In genomic region chr7:113159746-113160339, GRCh38 we compare ENCODE assay signal across 7 cellular contexts. TPM values are rescaled to one million over a fixed set of nuclear protein-coding genes. Genes with fewer than 3 reads are reported as not detected.
DNase-seq lines count a peak whose midpoint lies in the region; ATAC-seq and TF ChIP-seq lines count a peak whose summit lies in the region.

No MANE protein-coding gene starts in this region.

- H3K9ac ChIP-seq in PC-3 (ENCODE audit: low read length): no peak overlapping the region
- H3K9ac ChIP-seq in fibroblast of lung (ENCODE audit: insufficient read depth, low read length): no peak overlapping the region

- H4K20me1 ChIP-seq in PC-3 (ENCODE audit: low read length) (no peaks in the 10 kb centered on the region), fibroblast of lung (ENCODE audit: control insufficient read depth, extremely low read depth, insufficient read depth, low read length) (no peaks in the 10 kb centered on the region)

- no peaks in the 10 kb centered on the region for H3K9me3 ChIP-seq in PC-3 (ENCODE audit: low read length)
- no peaks in the 10 kb centered on the region for H3K9me3 ChIP-seq in fibroblast of lung (ENCODE audit: control insufficient read depth, insufficient read depth, low read depth, low read length)

- H3K27ac ChIP-seq in PC-3 (ENCODE audit: low read length) (no peak overlapping the region), fibroblast of lung (ENCODE audit: insufficient read depth, low read length) (no peak overlapping the region)

- H2AFZ ChIP-seq in PC-3 (ENCODE audit: low read length) (no peak overlapping the region), fibroblast of lung (ENCODE audit: low read length) (no peak overlapping the region)

- H3K9me2 ChIP-seq in PC-3 (replicated peaks; ENCODE audit: low read length): no peaks in the 10 kb centered on the region

- POLR2A ChIA-PET in PC-3 (lab: Charles Lee; ENCODE audit: unreplicated experiment): no interaction called here

- peak; percentile 13 for DNase-seq in GDM1 (lab: John Stamatoyannopoulos, UW)
- peak; percentile 59 for DNase-seq in HuH-7 (ENCODE audit: low spot score)
- DNase-seq in PC-3: peak; percentile 38
- peak; percentile 25 to 50 for DNase-seq in fibroblast of lung (ENCODE audit: low read depth in 2 of 2)
- DNase-seq in retinal pigment epithelial cell (ENCODE audit: low read depth): no peak
- DNase-seq in NK-92 treated with Interleukin-12 subunit alpha and Interleukin-12 subunit beta, amount 100 ng/mL, for 24 hours (lab: John Stamatoyannopoulos, UW): no peak

- no TSS peak for BruUV-seq in PC-3 (replicated peaks; lab: Mats Ljungman, UMichigan)

- H3K4me2 ChIP-seq in PC-3 (ENCODE audit: low read length): no peak overlapping the region
- no peak overlapping the region for H3K4me2 ChIP-seq in fibroblast of lung (ENCODE audit: extremely low read depth, insufficient read depth, low read length)

- TF ChIP-seq CTCF in PC-3 (conservative IDR thresholded peaks at IDR 0.05; ENCODE audit: low read depth, low read length) (peak; percentile 69), fibroblast of lung (conservative IDR thresholded peaks at IDR 0.05 in 1 of 2, IDR thresholded peaks at IDR 0.05 in 1 of 2; ENCODE audit: low read depth in 1 of 2, low read length in 2 of 2) (peak; percentile 82 to 85), retinal pigment epithelial cell (conservative IDR thresholded peaks at IDR 0.05; ENCODE audit: low read depth, low read length) (peak; percentile 82)

- H3K4me1 ChIP-seq in PC-3 (ENCODE audit: insufficient read depth, low read length) (no peaks in the 10 kb centered on the region), fibroblast of lung (ENCODE audit: control insufficient read depth, extremely low read depth, insufficient read depth, low read length) (no peaks in the 10 kb centered on the region)

- peak; percentile 80 for ATAC-seq in GM21390 (IDR thresholded peaks at IDR 0.05; ENCODE audit: unreplicated experiment)
- peak; percentile 57; the same call in 1 of the 2 replicates for ATAC-seq in PC-3

- H3K27me3 ChIP-seq in PC-3 (ENCODE audit: low read length): no peaks in the 10 kb centered on the region
- H3K27me3 ChIP-seq in fibroblast of lung (ENCODE audit: control insufficient read depth, insufficient read depth, low read length): no peaks in the 10 kb centered on the region

- intact Hi-C loops in PC-3 (cut with micrococcal nuclease): loop anchor here (1.0 to 5.0 kb wide), 3 partner anchors 129 to 262 kb away; no protein-coding TSS in a partner anchor

- H3K36me3 ChIP-seq in PC-3 (ENCODE audit: low read depth, low read length) (no peaks in the 10 kb centered on the region), fibroblast of lung (ENCODE audit: control insufficient read depth, insufficient read depth, low read length) (no peaks in the 10 kb centered on the region)

- no peaks in the 10 kb centered on the region for H3F3A ChIP-seq in PC-3 (ENCODE audit: low read length, unreplicated experiment)

- H3K4me3 ChIP-seq in PC-3 (ENCODE audit: low read length): no peak overlapping the region
- H3K4me3 ChIP-seq in fibroblast of lung (replicated peaks in 1 of 4; ENCODE audit: control extremely low read depth in 1 of 4, insufficient read depth in 1 of 4, low read depth in 3 of 4, low read length in 4 of 4): no peak overlapping the region
- no peak overlapping the region for H3K4me3 ChIP-seq in retinal pigment epithelial cell (ENCODE audit: low read length)

- CTCF ChIA-PET in PC-3 (lab: Charles Lee): interaction anchor here (0.6 kb wide), 3 partner anchors 126 to 262 kb away, joined by 3 to 5 read pairs (median 3); no protein-coding TSS in a partner anchor

- H3K79me2 ChIP-seq in PC-3 (ENCODE audit: low read length) (no peaks in the 10 kb centered on the region), fibroblast of lung (ENCODE audit: control insufficient read depth, insufficient read depth, low read length) (no peaks in the 10 kb centered on the region)

RNA-seq across cellular contexts. Expression of gene SMIM30, which starts 41.5 kb away (rescaled TPM):
- total RNA-seq in PC-3 (2014; rRNA removed) (28.9 and 29.4 TPM in 2 replicates), fibroblast of lung (46.7 and 71.0 TPM in 2 replicates)
- 66.1 and 69.6 TPM in 2 replicates for polyA plus RNA-seq in fibroblast of lung
- polyA plus RNA-seq in fibroblast of lung (2012): 59.8 and 66.8 TPM in 2 replicates
- 11.8 and 29.8 TPM in 2 replicates for polyA minus RNA-seq in fibroblast of lung (ENCODE audit: low replicate concordance)

Comparison
In these comparisons a context has a peak if more than half of its experiments do, and no peak if none do; other contexts are left out.
1. DNase-seq: peak in GDM1 (single experiment), HuH-7 (single experiment), PC-3 (single experiment) and fibroblast of lung (2 of 2); none in retinal pigment epithelial cell (single experiment) and NK-92 treated with Interleukin-12 subunit alpha and Interleukin-12 subunit beta, amount 100 ng/mL, for 24 hours (single experiment).
2. Peak in every context shown above with its lines, with median percentiles within 50 percentile points of each other: CTCF ChIP-seq.